Comparison of ENCODE assay signal across 6 cellular contexts in the genomic region with DNA sequence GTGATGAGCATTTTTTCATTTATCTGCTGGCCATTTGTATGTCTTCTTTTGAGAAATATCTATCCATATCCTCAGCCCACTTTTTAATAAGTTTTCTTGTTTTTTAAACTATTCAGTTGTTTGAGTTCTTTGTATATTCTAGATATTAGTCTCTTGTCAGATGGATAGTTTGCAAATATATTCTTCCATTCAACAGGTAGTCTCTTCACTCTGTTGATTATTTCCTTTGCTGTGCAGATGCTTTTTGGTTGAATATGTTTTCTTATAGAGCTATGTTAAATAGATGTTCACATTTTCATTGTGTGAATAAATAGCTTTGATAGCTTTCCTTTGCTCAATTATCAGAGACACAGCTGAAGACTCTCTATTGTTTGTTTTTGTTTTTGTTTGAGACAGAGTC.
"Had no signal": no experiment of that assay in that cellular context is flagged by ENCODE, and none has a peak within 500 bp of the region (broad histone marks: within the 10 kb centered on the region; RNA-seq: fewer than 3 reads in every experiment).

No MANE protein-coding gene starts in this region.

- DNase-seq: GF-D8 had no signal

- H3K4me3 ChIP-seq: GM12878 had no signal

- FAIRE-seq: G401.6, GM12878, GM12891, GM18507, GM19239 had no signal
